ENCODE assay signal across 29 cellular contexts in genomic region chr1:7983086-7983778, GRCh38. TPM values are rescaled to one million over a fixed set of nuclear protein-coding genes. Genes with fewer than 3 reads are reported as not detected.
DNase-seq lines count a peak whose midpoint lies in the region; ATAC-seq, FAIRE-seq and TF ChIP-seq lines count a peak whose summit lies in the region.
"Had no signal": no experiment of that assay in that cellular context is flagged by ENCODE, and none has a peak within 500 bp of the region (broad histone marks: within the 10 kb centered on the region; RNA-seq: fewer than 3 reads in every experiment).

No MANE protein-coding gene starts in this region.

- TF ChIP-seq CTCF in right atrium auricular region (IDR thresholded peaks at IDR 0.05), result no peak
- no peak for TF ChIP-seq CTCF in WTC11 (IDR thresholded peaks at IDR 0.05)
- TF ChIP-seq CTCF in kidney (IDR thresholded peaks at IDR 0.05; ENCODE audit: borderline replicate concordance, extremely low read depth, insufficient read depth), result no peak
- TF ChIP-seq CTCF in gastrocnemius medialis (IDR thresholded peaks at IDR 0.05 in 4 of 5, conservative IDR thresholded peaks at IDR 0.05 in 1 of 5), result no peak
- TF ChIP-seq CTCF in OCI-LY7 (conservative IDR thresholded peaks at IDR 0.05; ENCODE audit: low read length), result no peak

- CTCF ChIA-PET in WTC11 (lab: Charles Lee), result interaction anchor here (0.5 to 5.5 kb wide), 5 partner anchors 24 to 366 kb away, joined by 3 to 30 read pairs (median 5); no protein-coding TSS in a partner anchor
- CTCF ChIA-PET in OCI-LY7 (lab: Charles Lee; ENCODE audit: unreplicated experiment), result no interaction called here

- H3K36me3 ChIP-seq in right atrium auricular region (peaks cover 66% of the 10 kb centered on the region), kidney (ENCODE audit: control insufficient read depth in 1 of 2, insufficient read depth in 2 of 2, low read length in 2 of 2) (peaks cover 37 to 55% of the 10 kb centered on the region in 2 donors), gastrocnemius medialis (peaks cover 0 to 53% of the 10 kb centered on the region in 2 donors), OCI-LY7 (ENCODE audit: insufficient read depth, low read length) (peaks cover 82% of the 10 kb centered on the region)

- intact Hi-C loops in Right ventricle myocardium inferior (cut with DNase I) (loop anchor here (2.0 kb wide), 3 partner anchors 44 to 366 kb away; partner anchors contain the start of gene ERRFI1), kidney (cut with DNase I) (loop anchor here (10.0 kb wide), 1 partner anchor 332 kb away; the partner anchor contains the start of gene SLC45A1), gastrocnemius medialis (cut with DNase I; ENCODE audit: low total_unique reads) (loop anchor here (2.0 kb wide), 2 partner anchors 32 to 366 kb away; no protein-coding TSS in a partner anchor), OCI-LY7 (cut with micrococcal nuclease; ENCODE audit: unreplicated experiment) (no loop called here)

- no peaks in the 10 kb centered on the region for H3K9me3 Mint-ChIP-seq in WTC11
- H3K9me3 Mint-ChIP-seq: activated CD4-positive, alpha-beta T cell treated with anti-CD3 and anti-CD28 coated beads, Interleukin-2, amount 10 ng/mL, durations not matched to agents 24 days and 14 days; activated naive CD8-positive, alpha-beta T cell treated with anti-CD3 and anti-CD28 coated beads, Interleukin-2, amount 50 U/mL, for 24 hours; activated T-cell treated with anti-CD3 and anti-CD28 coated beads, Interleukin-2, amount 50 U/mL, for 4 hours; CD4-positive, alpha-beta memory T cell; memory B cell had no signal

- no peaks in the 10 kb centered on the region for H3K9me3 ChIP-seq in right atrium auricular region
- no peaks in the 10 kb centered on the region for H3K9me3 ChIP-seq in kidney (ENCODE audit: control insufficient read depth in 1 of 2, low read length in 2 of 2)
- H3K9me3 ChIP-seq in gastrocnemius medialis, result no peaks in the 10 kb centered on the region
- H3K9me3 ChIP-seq in OCI-LY7 (ENCODE audit: low read length), result no peaks in the 10 kb centered on the region
- H3K9me3 ChIP-seq: body of pancreas, neutrophil, prostate gland, stomach, thyroid gland had no signal

- DNase-seq in Right ventricle myocardium inferior (ENCODE audit: missing footprints) (no peak), right atrium auricular region (ENCODE audit: low spot score) (no peak), WTC11 (ENCODE audit: low spot score) (no peak), kidney (peak; percentile 36), gastrocnemius medialis (no peak), islet precursor cell (no peak), HK-2 (ENCODE audit: unreplicated experiment) (no peak), OCI-LY7 (ENCODE audit: low spot score) (no peak)
- DNase-seq: 8988T; activated CD4-positive, alpha-beta T cell treated with anti-CD3 and anti-CD28 coated beads, Interleukin-2, amount 10 ng/mL, durations not matched to agents 24 days and 14 days; activated gamma-delta T cell treated with Interleukin-2 at 50 U/mL for 16 hours; activated naive CD8-positive, alpha-beta T cell treated with anti-CD3 and anti-CD28 coated beads, Interleukin-2, amount 50 U/mL, for 24 hours; activated T-cell treated with anti-CD3 and anti-CD28 coated beads, Interleukin-2, amount 50 U/mL, for 4 hours; body of pancreas; CD4-positive, alpha-beta memory T cell; dorsolateral prefrontal cortex; MM.1S; NCI-H524 treated with DMSO at 0.1 percent for 48 hours; NK-92 treated with Interleukin-12 subunit alpha and Interleukin-12 subunit beta, amount 100 ng/mL, for 24 hours; RPMI8226; stomach; T-helper 2 cell; thyroid gland had no signal

- no peaks in the 10 kb centered on the region for H3K9me2 ChIP-seq in OCI-LY7 (ENCODE audit: insufficient read depth, low read length)

- H3K27ac ChIP-seq in right atrium auricular region, result no peak overlapping the region
- no peak overlapping the region for H3K27ac ChIP-seq in kidney (ENCODE audit: low read depth in 2 of 2, low read length in 2 of 2)
- H3K27ac ChIP-seq in gastrocnemius medialis, result peak overlapping the region; percentile 36 to 61 (median 56)
- H3K27ac ChIP-seq in OCI-LY7 (ENCODE audit: low read depth, low read length, poor library complexity, severe bottlenecking), result no peak overlapping the region
- H3K27ac ChIP-seq: body of pancreas, neutrophil had no signal

- no peaks in the 10 kb centered on the region for H3K27me3 Mint-ChIP-seq in WTC11 (ENCODE audit: low read depth)
- H3K27me3 Mint-ChIP-seq: activated CD4-positive, alpha-beta T cell treated with anti-CD3 and anti-CD28 coated beads, Interleukin-2, amount 10 ng/mL, durations not matched to agents 24 days and 14 days; activated naive CD8-positive, alpha-beta T cell treated with anti-CD3 and anti-CD28 coated beads, Interleukin-2, amount 50 U/mL, for 24 hours; CD4-positive, alpha-beta memory T cell; memory B cell had no signal

- peaks cover 0 to 11% of the 10 kb centered on the region in 2 donors for H3K4me1 ChIP-seq in right atrium auricular region
- peaks cover 0 to 3% of the 10 kb centered on the region in 2 donors for H3K4me1 ChIP-seq in kidney (ENCODE audit: control insufficient read depth in 1 of 2, insufficient read depth in 1 of 2, low read depth in 1 of 2, low read length in 2 of 2)
- H3K4me1 ChIP-seq in gastrocnemius medialis, result peaks cover 21% of the 10 kb centered on the region in 2 donors
- H3K4me1 ChIP-seq in OCI-LY7 (ENCODE audit: insufficient read depth, low read length, poor library complexity, severe bottlenecking), result no peaks in the 10 kb centered on the region
- H3K4me1 ChIP-seq: prostate gland had no signal

- H3K36me3 Mint-ChIP-seq in WTC11, result peaks cover 70% of the 10 kb centered on the region

- ATAC-seq in Right ventricle myocardium inferior (peak; percentile 62), WTC11 (no peak), gastrocnemius medialis (peak; percentile 21 to 22)
- ATAC-seq: activated naive CD8-positive, alpha-beta T cell treated with anti-CD3 and anti-CD28 coated beads, Interleukin-2, amount 50 U/mL, for 24 hours had no signal

- H3K27me3 ChIP-seq in right atrium auricular region (no peaks in the 10 kb centered on the region), gastrocnemius medialis (no peaks in the 10 kb centered on the region)
- H3K27me3 ChIP-seq: body of pancreas, dorsolateral prefrontal cortex, neutrophil, stomach, thyroid gland had no signal

- in situ Hi-C loops in gastrocnemius medialis (cut with MboI; ENCODE audit: low sequenced_read_pairs in 4 of 4), result loop anchor here in 3 of 4 donors (5.0 to 10.0 kb wide), 3 partner anchors 39 to 362 kb away; no protein-coding TSS in a partner anchor

- no peak overlapping the region for H3K4me3 Mint-ChIP-seq in WTC11
- H3K4me3 Mint-ChIP-seq: activated CD4-positive, alpha-beta T cell treated with anti-CD3 and anti-CD28 coated beads, Interleukin-2, amount 10 ng/mL, durations not matched to agents 24 days and 14 days; activated naive CD8-positive, alpha-beta T cell treated with anti-CD3 and anti-CD28 coated beads, Interleukin-2, amount 50 U/mL, for 24 hours; activated T-cell treated with anti-CD3 and anti-CD28 coated beads, Interleukin-2, amount 50 U/mL, for 4 hours; memory B cell had no signal

- no peak overlapping the region for H3K4me3 ChIP-seq in right atrium auricular region
- H3K4me3 ChIP-seq in kidney (ENCODE audit: low read length in 2 of 2), result no peak overlapping the region
- no peak overlapping the region for H3K4me3 ChIP-seq in gastrocnemius medialis
- H3K4me3 ChIP-seq in OCI-LY7 (ENCODE audit: low read depth, low read length, poor library complexity, severe bottlenecking), result no peak overlapping the region
- H3K4me3 ChIP-seq: body of pancreas, GM12878, prostate gland, stomach, thyroid gland had no signal

- no peak overlapping the region for H3K9ac ChIP-seq in kidney (ENCODE audit: low read length in 2 of 2)

- no peak overlapping the region for H2AFZ ChIP-seq in OCI-LY7 (ENCODE audit: low read length)

- peak overlapping the region; percentile 93 for H3K27ac Mint-ChIP-seq in WTC11
- H3K27ac Mint-ChIP-seq: activated naive CD8-positive, alpha-beta T cell treated with anti-CD3 and anti-CD28 coated beads, Interleukin-2, amount 50 U/mL, for 24 hours; memory B cell had no signal

- no peak overlapping the region for H3K4me2 ChIP-seq in OCI-LY7 (ENCODE audit: low read length)

- no peaks in the 10 kb centered on the region; the same call in 1 of the 2 replicates for H4K20me1 ChIP-seq in OCI-LY7 (ENCODE audit: insufficient read depth, low read length)

- BruUV-seq in OCI-LY7 (replicated peaks; lab: Mats Ljungman, UMichigan), result no TSS peak

- FAIRE-seq in kidney (lab: Jason Lieb, UNC), result no peak
- FAIRE-seq: H54 had no signal

- peaks cover 11% of the 10 kb centered on the region for H3K4me1 Mint-ChIP-seq in WTC11

- TF ChIP-seq POLR2A in gastrocnemius medialis (IDR thresholded peaks at IDR 0.05), result no peak

- H3K79me2 ChIP-seq in OCI-LY7 (ENCODE audit: insufficient read depth, low read depth, low read length), result no peaks in the 10 kb centered on the region

- POLR2A ChIA-PET in WTC11 (lab: Charles Lee), result interaction anchor here (0.6 kb wide), 1 partner anchor 1288 kb away, joined by 9 read pairs; no protein-coding TSS in a partner anchor
- POLR2A ChIA-PET in OCI-LY7 (lab: Charles Lee), result interaction anchor here (0.5 kb wide), 1 partner anchor 624 kb away, joined by 3 read pairs; no protein-coding TSS in a partner anchor

TF ChIP-seq in WTC11, 78 proteins besides CTCF, POLR2A, EP300 and RAD21 (continues in another document):
- 0 out of 2 replicates have a peak, but pooled peaks have one; percentile 29 for TF ChIP-seq FOXP1 (CRISPR knock-in tag; IDR thresholded peaks at IDR 0.05; ENCODE audit: borderline replicate concordance)

RNA-seq across cellular contexts. Expression of gene PARK7, which starts 21.7 kb away (rescaled TPM):
- 372 TPM for total RNA-seq in Right ventricle myocardium inferior
- 100 to 1,000 TPM; 206 to 266 TPM for total RNA-seq in right atrium auricular region
- 337 to 343 TPM (median 340 TPM) in 3 replicates for total RNA-seq in WTC11 (2021)
- 239 TPM for total RNA-seq in kidney
- 481 TPM for polyA plus RNA-seq in kidney (ENCODE audit: insufficient read depth, low read depth, low replicate concordance)
- total RNA-seq in gastrocnemius medialis, result 100 to 1,000 TPM; 291 to 370 (median 332) TPM
- total RNA-seq in OCI-LY7 (2014; rRNA removed; shearing (Covaris generic)), result 138 and 204 TPM in 2 replicates
- 272 and 306 TPM in 2 replicates for total RNA-seq in OCI-LY7 (2022)

RNA-seq across cellular contexts. Expression of gene TNFRSF9, which starts 42.6 kb away (rescaled TPM):
- total RNA-seq in Right ventricle myocardium inferior (not detected), right atrium auricular region (not detected), WTC11 (2021) (0.11 to 0.14 TPM in 2 of 3 replicates, not detected in the other), kidney (0.54 TPM), gastrocnemius medialis (under 1 TPM in 2 of 4 donors, not detected in 2; 0.05 to 0.20 TPM), OCI-LY7 (2022) (not detected in 2 replicates)
- polyA plus RNA-seq in kidney (ENCODE audit: insufficient read depth, low read depth, low replicate concordance), result not detected
- not detected in 2 replicates for total RNA-seq in OCI-LY7 (2014; rRNA removed; shearing (Covaris generic))
- total RNA-seq: cerebellum, prostate gland had no signal

RNA-seq across cellular contexts. Expression of gene ERRFI1, which starts 42.9 kb away (rescaled TPM):
- total RNA-seq in Right ventricle myocardium inferior (12.8 TPM), right atrium auricular region (10 to 100 TPM; 33.0 to 34.5 TPM), WTC11 (2021) (34.5 to 44.6 TPM (median 35.8 TPM) in 3 replicates), kidney (71.3 TPM), gastrocnemius medialis (100 to 1,000 TPM; 184 to 644 (median 448) TPM), OCI-LY7 (2022) (not detected in 2 replicates)
- 25.0 TPM for polyA plus RNA-seq in kidney (ENCODE audit: insufficient read depth, low read depth, low replicate concordance)
- total RNA-seq in OCI-LY7 (2014; rRNA removed; shearing (Covaris generic)), result not detected in 2 replicates

Comparison
In these comparisons a context has a peak if more than half of its experiments do, and no peak if none do; other contexts are left out.
1. H3K27ac ChIP-seq: peak in gastrocnemius medialis (4 of 4); none in right atrium auricular region (0 of 2), kidney (0 of 2) and OCI-LY7 (single experiment).
2. RNA of gene ERRFI1, which starts 42.9 kb away (total RNA-seq): 184 to 644 TPM in gastrocnemius medialis, 71.3 TPM in kidney (single experiment), 34.5 to 44.6 TPM in WTC11, 33.0 to 34.5 TPM in right atrium auricular region and 12.8 TPM in Right ventricle myocardium inferior (single experiment); not detected in OCI-LY7; every median in the first group is over 10 times any median in the second.